In the genomic region with DNA sequence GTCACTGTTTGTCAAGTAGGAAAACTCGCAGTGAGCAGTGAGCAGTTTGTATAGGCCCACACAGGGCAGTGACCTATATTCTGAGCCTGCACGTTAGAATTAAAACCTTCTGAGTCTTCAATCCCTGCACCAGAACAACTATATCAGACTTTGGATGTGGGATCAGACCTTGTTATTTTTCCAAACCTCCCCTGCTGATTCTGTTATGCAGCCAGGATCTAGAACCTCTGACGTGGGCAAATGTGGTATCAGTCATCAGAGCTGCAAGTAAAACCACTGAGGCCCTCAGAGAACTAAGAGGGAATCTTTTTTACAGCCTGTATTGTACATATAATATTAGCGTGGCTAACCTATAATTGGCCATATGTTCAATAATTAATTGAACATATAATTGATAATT, we compare ENCODE assay signal across 21 cellular contexts.
"Had no signal": no experiment of that assay in that cellular context is flagged by ENCODE, and none has a peak within 500 bp of the region (broad histone marks: within the 10 kb centered on the region; RNA-seq: fewer than 3 reads in every experiment).

No MANE protein-coding gene starts in this region.

- H3K4me3 Mint-ChIP-seq: activated T-cell treated with anti-CD3 and anti-CD28 coated beads, Interleukin-2, amount 50 U/mL, for 24 hours; activated T-helper 17 cell treated with anti-CD3 and anti-CD28 coated beads, Interleukin-2, amount 50 U/mL, for 72 hours; natural killer cell treated with Interleukin-12 subunit alpha and Interleukin-12 subunit beta and Interleukin-15 and Interleukin-18, amount 100 ng/mL, for 72 hours; stimulated activated naive CD8-positive, alpha-beta T cell treated with anti-CD3 and anti-CD28 coated beads, Interleukin-15, amount 100 ng/mL, for 72 hours; T-cell; T-helper 2 cell treated with Interferon-gamma antibody and Interleukin-4, amounts not matched to agents 5 μg/mL and 100 μg/mL, for 36 hours had no signal

- H3K36me3 ChIP-seq: ascending aorta, suprapubic skin, tibial nerve, uterus had no signal

- H3K9me3 Mint-ChIP-seq: activated naive CD4-positive, alpha-beta T cell treated with anti-CD3 and anti-CD28 coated beads, Interleukin-2, amount 50 U/mL, for 72 hours; activated T-helper 17 cell treated with anti-CD3 and anti-CD28 coated beads, Interleukin-2, amount 50 U/mL, for 72 hours; natural killer cell treated with Interleukin-12 subunit alpha and Interleukin-12 subunit beta and Interleukin-15 and Interleukin-18, amount 100 ng/mL, for 72 hours; stimulated activated naive CD8-positive, alpha-beta T cell treated with anti-CD3 and anti-CD28 coated beads, Interleukin-15, amount 100 ng/mL, for 72 hours; T-cell had no signal

- H3K4me1 Mint-ChIP-seq: activated T-helper 17 cell treated with anti-CD3 and anti-CD28 coated beads, Interleukin-2, amount 50 U/mL, for 72 hours; stimulated activated naive CD8-positive, alpha-beta T cell treated with anti-CD3 and anti-CD28 coated beads, Interleukin-15, amount 100 ng/mL, for 72 hours had no signal

- H3K27ac Mint-ChIP-seq: activated naive CD4-positive, alpha-beta T cell treated with anti-CD3 and anti-CD28 coated beads, Interleukin-2, amount 50 U/mL, for 72 hours; activated T-cell treated with anti-CD3 and anti-CD28 coated beads, Interleukin-2, amount 50 U/mL, for 24 hours; activated T-helper 17 cell treated with anti-CD3 and anti-CD28 coated beads, Interleukin-2, amount 50 U/mL, for 72 hours; natural killer cell treated with Interleukin-12 subunit alpha and Interleukin-12 subunit beta and Interleukin-15 and Interleukin-18, amount 100 ng/mL, for 72 hours; stimulated activated naive CD8-positive, alpha-beta T cell treated with anti-CD3 and anti-CD28 coated beads, Interleukin-15, amount 100 ng/mL, for 72 hours; T-cell; T-helper 2 cell treated with Interferon-gamma antibody and Interleukin-4, amounts not matched to agents 5 μg/mL and 100 μg/mL, for 36 hours had no signal

- DNase-seq: activated CD8-positive, alpha-beta memory T cell treated with anti-CD3 and anti-CD28 coated beads for 24 hours; activated CD8-positive, alpha-beta memory T cell treated with anti-CD3 and anti-CD28 coated beads, Interleukin-2, amount 50 U/mL, for 4 hours; activated T-cell treated with anti-CD3 and anti-CD28 coated beads, Interleukin-2, amount 50 U/mL, for 24 hours; dermis blood vessel endothelial cell; effector CD8-positive, alpha-beta T cell; foreskin melanocyte; glutamatergic neuron; hypothalamus; right cardiac atrium; stimulated activated CD4-positive, alpha-beta T cell treated with anti-CD3 and anti-CD28 coated beads, Interleukin-1b, Interleukin-23, amount 100 ng/mL, for 48 hours; stimulated activated naive CD8-positive, alpha-beta T cell treated with anti-CD3 and anti-CD28 coated beads, Interleukin-15, amount 100 ng/mL, for 72 hours; T-cell; uterus had no signal

- H3K36me3 Mint-ChIP-seq: activated naive CD4-positive, alpha-beta T cell treated with anti-CD3 and anti-CD28 coated beads, Interleukin-2, amount 50 U/mL, for 72 hours; natural killer cell treated with Interleukin-12 subunit alpha and Interleukin-12 subunit beta and Interleukin-15 and Interleukin-18, amount 100 ng/mL, for 72 hours; T-cell had no signal

- H3K27me3 Mint-ChIP-seq: activated T-helper 17 cell treated with anti-CD3 and anti-CD28 coated beads, Interleukin-2, amount 50 U/mL, for 72 hours; stimulated activated naive CD8-positive, alpha-beta T cell treated with anti-CD3 and anti-CD28 coated beads, Interleukin-15, amount 100 ng/mL, for 72 hours had no signal

- H3K9me3 ChIP-seq: ascending aorta, suprapubic skin, tibial nerve, uterus had no signal

- H3K27ac ChIP-seq: ascending aorta, parathyroid adenoma, suprapubic skin, tibial nerve, uterus had no signal

- H3K4me1 ChIP-seq: ascending aorta, parathyroid adenoma, suprapubic skin, tibial nerve, uterus had no signal

- H3K4me3 ChIP-seq: ascending aorta, suprapubic skin, tibial nerve, uterus had no signal

- H3K27me3 ChIP-seq: ascending aorta, suprapubic skin, tibial nerve, uterus had no signal
